Comparison of ENCODE assay signal across 8 cellular contexts in genomic region chr2:105454801-105455485, GRCh38. TPM values are rescaled to one million over a fixed set of nuclear protein-coding genes. Genes with fewer than 3 reads are reported as not detected.
DNase-seq lines count a peak whose midpoint lies in the region; ATAC-seq and TF ChIP-seq lines count a peak whose summit lies in the region.

No MANE protein-coding gene starts in this region.

- no peak overlapping the region for H3K27ac Mint-ChIP-seq in immature natural killer cell

- DNase-seq in EH (ENCODE audit: low read depth) (peak; percentile 82), astrocyte of the cerebellum (ENCODE audit: low read depth) (peak; percentile 71), left kidney (ENCODE audit: low read depth, low spot score) (peak; percentile 55), immature natural killer cell (no peak), NCI-H2227 (lab: John Stamatoyannopoulos, UW; ENCODE audit: unreplicated experiment) (no peak)
- no peak for DNase-seq in stimulated activated naive CD4-positive, alpha-beta T cell (lab: John Stamatoyannopoulos, UW)

- H3K9me3 Mint-ChIP-seq in immature natural killer cell: peaks cover 0 to 2% (median 0%) of the 10 kb centered on the region in 6 donors

- H3K4me2 ChIP-seq in KMS-11: peak overlapping the region; percentile 23; the same call in 1 of the 2 replicates

- no peaks in the 10 kb centered on the region for H3K79me2 ChIP-seq in KMS-11 (ENCODE audit: insufficient read depth, low read depth)

- TF ChIP-seq CTCF in KMS-11 (conservative IDR thresholded peaks at IDR 0.05; ENCODE audit: low read depth, low read length) (peak; percentile 39; the same call in 1 of the 2 replicates), astrocyte of the cerebellum (IDR thresholded peaks at IDR 0.05; ENCODE audit: low read depth, low read length, missing control alignments) (peak; percentile 74)

- in situ Hi-C loops in astrocyte of the cerebellum (cut with HindIII; ENCODE audit: low sequenced_read_pairs): no loop called here

- H3K36me3 ChIP-seq in KMS-11 (ENCODE audit: insufficient read depth): no peaks in the 10 kb centered on the region

- no peaks in the 10 kb centered on the region for H3K4me1 Mint-ChIP-seq in immature natural killer cell

- H2AFZ ChIP-seq in KMS-11 (ENCODE audit: low read depth): peak overlapping the region; percentile 58

- no peaks in the 10 kb centered on the region for H4K20me1 ChIP-seq in KMS-11 (ENCODE audit: insufficient read depth)

- no peaks in the 10 kb centered on the region for H3K36me3 Mint-ChIP-seq in immature natural killer cell

- H3K9ac ChIP-seq in KMS-11: no peak overlapping the region

- H3K4me3 ChIP-seq in KMS-11 (IDR thresholded peaks at IDR 0.05; ENCODE audit: insufficient read depth, low read depth, low read length) (no peak overlapping the region), astrocyte of the cerebellum (ENCODE audit: low read depth, low read length) (no peak overlapping the region)

- no peaks in the 10 kb centered on the region for H3K27me3 ChIP-seq in KMS-11 (ENCODE audit: insufficient read depth, low read depth)

- peaks cover 2 to 10% (median 8%) of the 10 kb centered on the region in 3 donors for H3K27me3 Mint-ChIP-seq in immature natural killer cell (ENCODE audit: low read depth in 3 of 3)

- H3K27ac ChIP-seq in KMS-11: no peak overlapping the region

- no peak for ATAC-seq in HG03460 (IDR thresholded peaks at IDR 0.05; ENCODE audit: unreplicated experiment)

- peaks cover 20% of the 10 kb centered on the region for H3K4me1 ChIP-seq in KMS-11 (ENCODE audit: low read depth, poor library complexity, severe bottlenecking)

- H3K4me3 Mint-ChIP-seq in immature natural killer cell: no peak overlapping the region

RNA-seq across cellular contexts. Expression of gene FHL2, which starts 56.1 kb away (rescaled TPM):
- polyA plus RNA-seq in immature natural killer cell: under 1 TPM in 2 of 3 donors, not detected in 1; 0.15 to 0.29 TPM

Comparison
In these comparisons a context has a peak if more than half of its experiments do, and no peak if none do; other contexts are left out.
1. DNase-seq: peak in EH (single experiment), astrocyte of the cerebellum (single experiment) and left kidney (single experiment); none in immature natural killer cell (0 of 3), NCI-H2227 (single experiment) and stimulated activated naive CD4-positive, alpha-beta T cell (0 of 6).